Comparison of ENCODE assay signal across 1 cellular context in the genomic region with DNA sequence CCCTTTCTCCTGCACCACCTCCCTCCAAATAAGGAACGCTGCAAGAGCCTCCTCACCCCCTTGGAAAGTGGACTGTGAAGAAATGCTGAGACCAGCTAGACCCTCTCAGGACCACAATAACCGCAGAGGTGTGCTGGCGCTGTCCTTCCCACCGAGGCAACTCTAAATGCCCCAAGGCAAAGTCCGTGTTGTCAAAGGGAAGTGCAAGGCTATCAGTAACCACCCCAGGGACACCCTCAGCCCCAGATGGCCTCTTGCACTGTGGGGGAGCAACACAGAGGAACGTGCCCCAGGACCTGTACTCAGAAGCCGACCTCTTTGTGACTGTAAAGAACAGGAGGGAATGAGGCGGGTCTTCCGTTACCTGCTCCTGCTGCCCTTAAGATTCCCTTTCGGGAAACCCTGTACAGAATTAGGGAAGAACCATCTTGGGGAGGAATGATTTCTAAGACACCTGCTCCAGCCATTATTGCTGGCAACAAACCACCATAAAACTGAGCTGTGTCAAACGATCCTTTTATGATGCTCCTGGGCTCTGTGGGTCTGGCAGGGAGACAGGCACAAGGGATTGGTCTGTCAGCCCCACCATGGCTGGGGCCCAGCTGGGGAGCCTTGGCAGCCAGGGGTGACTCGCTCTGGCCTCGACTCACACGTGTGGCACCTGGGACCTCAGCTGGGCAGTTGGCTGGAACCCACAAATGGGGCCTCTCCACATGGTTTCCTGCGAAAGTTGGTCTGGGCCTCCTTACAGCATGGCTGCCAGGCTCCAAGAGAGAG.
TF ChIP-seq lines count a peak whose summit lies in the region.

No MANE protein-coding gene starts in this region.

TF ChIP-seq in HepG2, 621 proteins besides CTCF, POLR2A, EP300 and RAD21 (continued from another document and continues in another):
- TF ChIP-seq CREM (IDR thresholded peaks at IDR 0.05), result peak; percentile 70; the same call in 1 of the 2 replicates
- TF ChIP-seq CREM (CRISPR knock-in tag; IDR thresholded peaks at IDR 0.05), result no peak
- no peak for TF ChIP-seq TBX3 (IDR thresholded peaks at IDR 0.05; ENCODE audit: borderline replicate concordance)
- peak; percentile 84; the same call in 1 of the 2 replicates for TF ChIP-seq ZNF136 (CRISPR knock-in tag; IDR thresholded peaks at IDR 0.05; ENCODE audit: low read depth)
- TF ChIP-seq, protein P1, sequence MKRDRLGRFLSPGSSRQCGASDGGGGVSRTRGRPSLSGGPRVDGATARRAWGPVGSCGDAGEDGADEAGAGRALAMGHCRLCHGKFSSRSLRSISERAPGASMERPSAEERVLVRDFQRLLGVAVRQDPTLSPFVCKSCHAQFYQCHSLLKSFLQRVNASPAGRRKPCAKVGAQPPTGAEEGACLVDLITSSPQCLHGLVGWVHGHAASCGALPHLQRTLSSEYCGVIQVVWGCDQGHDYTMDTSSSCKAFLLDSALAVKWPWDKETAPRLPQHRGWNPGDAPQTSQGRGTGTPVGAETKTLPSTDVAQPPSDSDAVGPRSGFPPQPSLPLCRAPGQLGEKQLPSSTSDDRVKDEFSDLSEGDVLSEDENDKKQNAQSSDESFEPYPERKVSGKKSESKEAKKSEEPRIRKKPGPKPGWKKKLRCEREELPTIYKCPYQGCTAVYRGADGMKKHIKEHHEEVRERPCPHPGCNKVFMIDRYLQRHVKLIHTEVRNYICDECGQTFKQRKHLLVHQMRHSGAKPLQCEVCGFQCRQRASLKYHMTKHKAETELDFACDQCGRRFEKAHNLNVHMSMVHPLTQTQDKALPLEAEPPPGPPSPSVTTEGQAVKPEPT (CRISPR knock-in tag; IDR thresholded peaks at IDR 0.05; ENCODE audit: low read depth), result no peak
- no peak for TF ChIP-seq MED13 (CRISPR knock-in tag; IDR thresholded peaks at IDR 0.05)
- peak; percentile 57 for TF ChIP-seq NR2F6 (IDR thresholded peaks at IDR 0.05)
- TF ChIP-seq NR2F6 (CRISPR knock-in tag; IDR thresholded peaks at IDR 0.05), result peak; percentile 89
- no peak for TF ChIP-seq NFKBIZ (CRISPR knock-in tag; IDR thresholded peaks at IDR 0.05)
- no peak for TF ChIP-seq ZNF619 (CRISPR knock-in tag; IDR thresholded peaks at IDR 0.05)
- no peak for TF ChIP-seq GABPA (IDR thresholded peaks at IDR 0.05; ENCODE audit: low read depth, low read length)
- TF ChIP-seq GABPA (CRISPR knock-in tag; IDR thresholded peaks at IDR 0.05; ENCODE audit: low read depth), result peak; percentile 50
- TF ChIP-seq NCOA2 (CRISPR knock-in tag; IDR thresholded peaks at IDR 0.05), result peak; percentile 61; the same call in 1 of the 2 replicates
- 0 out of 2 replicates have a peak, but pooled peaks have one; percentile 9 for TF ChIP-seq NFYB (CRISPR knock-in tag; IDR thresholded peaks at IDR 0.05)
- TF ChIP-seq, protein P2, sequence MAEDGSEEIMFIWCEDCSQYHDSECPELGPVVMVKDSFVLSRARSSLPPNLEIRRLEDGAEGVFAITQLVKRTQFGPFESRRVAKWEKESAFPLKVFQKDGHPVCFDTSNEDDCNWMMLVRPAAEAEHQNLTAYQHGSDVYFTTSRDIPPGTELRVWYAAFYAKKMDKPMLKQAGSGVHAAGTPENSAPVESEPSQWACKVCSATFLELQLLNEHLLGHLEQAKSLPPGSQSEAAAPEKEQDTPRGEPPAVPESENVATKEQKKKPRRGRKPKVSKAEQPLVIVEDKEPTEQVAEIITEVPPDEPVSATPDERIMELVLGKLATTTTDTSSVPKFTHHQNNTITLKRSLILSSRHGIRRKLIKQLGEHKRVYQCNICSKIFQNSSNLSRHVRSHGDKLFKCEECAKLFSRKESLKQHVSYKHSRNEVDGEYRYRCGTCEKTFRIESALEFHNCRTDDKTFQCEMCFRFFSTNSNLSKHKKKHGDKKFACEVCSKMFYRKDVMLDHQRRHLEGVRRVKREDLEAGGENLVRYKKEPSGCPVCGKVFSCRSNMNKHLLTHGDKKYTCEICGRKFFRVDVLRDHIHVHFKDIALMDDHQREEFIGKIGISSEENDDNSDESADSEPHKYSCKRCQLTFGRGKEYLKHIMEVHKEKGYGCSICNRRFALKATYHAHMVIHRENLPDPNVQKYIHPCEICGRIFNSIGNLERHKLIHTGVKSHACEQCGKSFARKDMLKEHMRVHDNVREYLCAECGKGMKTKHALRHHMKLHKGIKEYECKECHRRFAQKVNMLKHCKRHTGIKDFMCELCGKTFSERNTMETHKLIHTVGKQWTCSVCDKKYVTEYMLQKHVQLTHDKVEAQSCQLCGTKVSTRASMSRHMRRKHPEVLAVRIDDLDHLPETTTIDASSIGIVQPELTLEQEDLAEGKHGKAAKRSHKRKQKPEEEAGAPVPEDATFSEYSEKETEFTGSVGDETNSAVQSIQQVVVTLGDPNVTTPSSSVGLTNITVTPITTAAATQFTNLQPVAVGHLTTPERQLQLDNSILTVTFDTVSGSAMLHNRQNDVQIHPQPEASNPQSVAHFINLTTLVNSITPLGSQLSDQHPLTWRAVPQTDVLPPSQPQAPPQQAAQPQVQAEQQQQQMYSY (CRISPR knock-in tag; IDR thresholded peaks at IDR 0.05), result no peak
- no peak for TF ChIP-seq ZNF460 (CRISPR knock-in tag; IDR thresholded peaks at IDR 0.05; ENCODE audit: borderline replicate concordance)
- no peak for TF ChIP-seq ZNF101 (CRISPR knock-in tag; IDR thresholded peaks at IDR 0.05; ENCODE audit: borderline replicate concordance, low read depth)
- TF ChIP-seq, protein P3, sequence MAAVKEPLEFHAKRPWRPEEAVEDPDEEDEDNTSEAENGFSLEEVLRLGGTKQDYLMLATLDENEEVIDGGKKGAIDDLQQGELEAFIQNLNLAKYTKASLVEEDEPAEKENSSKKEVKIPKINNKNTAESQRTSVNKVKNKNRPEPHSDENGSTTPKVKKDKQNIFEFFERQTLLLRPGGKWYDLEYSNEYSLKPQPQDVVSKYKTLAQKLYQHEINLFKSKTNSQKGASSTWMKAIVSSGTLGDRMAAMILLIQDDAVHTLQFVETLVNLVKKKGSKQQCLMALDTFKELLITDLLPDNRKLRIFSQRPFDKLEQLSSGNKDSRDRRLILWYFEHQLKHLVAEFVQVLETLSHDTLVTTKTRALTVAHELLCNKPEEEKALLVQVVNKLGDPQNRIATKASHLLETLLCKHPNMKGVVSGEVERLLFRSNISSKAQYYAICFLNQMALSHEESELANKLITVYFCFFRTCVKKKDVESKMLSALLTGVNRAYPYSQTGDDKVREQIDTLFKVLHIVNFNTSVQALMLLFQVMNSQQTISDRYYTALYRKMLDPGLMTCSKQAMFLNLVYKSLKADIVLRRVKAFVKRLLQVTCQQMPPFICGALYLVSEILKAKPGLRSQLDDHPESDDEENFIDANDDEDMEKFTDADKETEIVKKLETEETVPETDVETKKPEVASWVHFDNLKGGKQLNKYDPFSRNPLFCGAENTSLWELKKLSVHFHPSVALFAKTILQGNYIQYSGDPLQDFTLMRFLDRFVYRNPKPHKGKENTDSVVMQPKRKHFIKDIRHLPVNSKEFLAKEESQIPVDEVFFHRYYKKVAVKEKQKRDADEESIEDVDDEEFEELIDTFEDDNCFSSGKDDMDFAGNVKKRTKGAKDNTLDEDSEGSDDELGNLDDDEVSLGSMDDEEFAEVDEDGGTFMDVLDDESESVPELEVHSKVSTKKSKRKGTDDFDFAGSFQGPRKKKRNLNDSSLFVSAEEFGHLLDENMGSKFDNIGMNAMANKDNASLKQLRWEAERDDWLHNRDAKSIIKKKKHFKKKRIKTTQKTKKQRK (IDR thresholded peaks at IDR 0.05; ENCODE audit: low read length), result no peak
- TF ChIP-seq, protein P4, sequence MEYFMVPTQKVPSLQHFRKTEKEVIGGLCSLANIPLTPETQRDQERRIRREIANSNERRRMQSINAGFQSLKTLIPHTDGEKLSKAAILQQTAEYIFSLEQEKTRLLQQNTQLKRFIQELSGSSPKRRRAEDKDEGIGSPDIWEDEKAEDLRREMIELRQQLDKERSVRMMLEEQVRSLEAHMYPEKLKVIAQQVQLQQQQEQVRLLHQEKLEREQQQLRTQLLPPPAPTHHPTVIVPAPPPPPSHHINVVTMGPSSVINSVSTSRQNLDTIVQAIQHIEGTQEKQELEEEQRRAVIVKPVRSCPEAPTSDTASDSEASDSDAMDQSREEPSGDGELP (IDR thresholded peaks at IDR 0.05; ENCODE audit: borderline replicate concordance, low read depth), result peak; percentile 53; the same call in 1 of the 2 replicates
- 0 out of 2 replicates have a peak, but pooled peaks have one; percentile 22 for TF ChIP-seq ZNF772 (CRISPR knock-in tag; IDR thresholded peaks at IDR 0.05)
- peak; percentile 43; the same call in 1 of the 2 replicates for TF ChIP-seq MIXL1 (CRISPR knock-in tag; IDR thresholded peaks at IDR 0.05)
- no peak for TF ChIP-seq HOXA7 (CRISPR knock-in tag; IDR thresholded peaks at IDR 0.05)
- no peak for TF ChIP-seq GZF1 (CRISPR knock-in tag; IDR thresholded peaks at IDR 0.05)
- TF ChIP-seq, protein P5, sequence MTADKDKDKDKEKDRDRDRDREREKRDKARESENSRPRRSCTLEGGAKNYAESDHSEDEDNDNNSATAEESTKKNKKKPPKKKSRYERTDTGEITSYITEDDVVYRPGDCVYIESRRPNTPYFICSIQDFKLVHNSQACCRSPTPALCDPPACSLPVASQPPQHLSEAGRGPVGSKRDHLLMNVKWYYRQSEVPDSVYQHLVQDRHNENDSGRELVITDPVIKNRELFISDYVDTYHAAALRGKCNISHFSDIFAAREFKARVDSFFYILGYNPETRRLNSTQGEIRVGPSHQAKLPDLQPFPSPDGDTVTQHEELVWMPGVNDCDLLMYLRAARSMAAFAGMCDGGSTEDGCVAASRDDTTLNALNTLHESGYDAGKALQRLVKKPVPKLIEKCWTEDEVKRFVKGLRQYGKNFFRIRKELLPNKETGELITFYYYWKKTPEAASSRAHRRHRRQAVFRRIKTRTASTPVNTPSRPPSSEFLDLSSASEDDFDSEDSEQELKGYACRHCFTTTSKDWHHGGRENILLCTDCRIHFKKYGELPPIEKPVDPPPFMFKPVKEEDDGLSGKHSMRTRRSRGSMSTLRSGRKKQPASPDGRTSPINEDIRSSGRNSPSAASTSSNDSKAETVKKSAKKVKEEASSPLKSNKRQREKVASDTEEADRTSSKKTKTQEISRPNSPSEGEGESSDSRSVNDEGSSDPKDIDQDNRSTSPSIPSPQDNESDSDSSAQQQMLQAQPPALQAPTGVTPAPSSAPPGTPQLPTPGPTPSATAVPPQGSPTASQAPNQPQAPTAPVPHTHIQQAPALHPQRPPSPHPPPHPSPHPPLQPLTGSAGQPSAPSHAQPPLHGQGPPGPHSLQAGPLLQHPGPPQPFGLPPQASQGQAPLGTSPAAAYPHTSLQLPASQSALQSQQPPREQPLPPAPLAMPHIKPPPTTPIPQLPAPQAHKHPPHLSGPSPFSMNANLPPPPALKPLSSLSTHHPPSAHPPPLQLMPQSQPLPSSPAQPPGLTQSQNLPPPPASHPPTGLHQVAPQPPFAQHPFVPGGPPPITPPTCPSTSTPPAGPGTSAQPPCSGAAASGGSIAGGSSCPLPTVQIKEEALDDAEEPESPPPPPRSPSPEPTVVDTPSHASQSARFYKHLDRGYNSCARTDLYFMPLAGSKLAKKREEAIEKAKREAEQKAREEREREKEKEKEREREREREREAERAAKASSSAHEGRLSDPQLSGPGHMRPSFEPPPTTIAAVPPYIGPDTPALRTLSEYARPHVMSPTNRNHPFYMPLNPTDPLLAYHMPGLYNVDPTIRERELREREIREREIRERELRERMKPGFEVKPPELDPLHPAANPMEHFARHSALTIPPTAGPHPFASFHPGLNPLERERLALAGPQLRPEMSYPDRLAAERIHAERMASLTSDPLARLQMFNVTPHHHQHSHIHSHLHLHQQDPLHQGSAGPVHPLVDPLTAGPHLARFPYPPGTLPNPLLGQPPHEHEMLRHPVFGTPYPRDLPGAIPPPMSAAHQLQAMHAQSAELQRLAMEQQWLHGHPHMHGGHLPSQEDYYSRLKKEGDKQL (CRISPR knock-in tag; IDR thresholded peaks at IDR 0.05; ENCODE audit: low read depth), result 0 out of 2 replicates have a peak, but pooled peaks have one; percentile 62
- no peak for TF ChIP-seq ZMAT3 (CRISPR knock-in tag; conservative IDR thresholded peaks at IDR 0.05)
- TF ChIP-seq SSRP1 (CRISPR knock-in tag; IDR thresholded peaks at IDR 0.05), result no peak
- TF ChIP-seq DR1 (CRISPR knock-in tag; IDR thresholded peaks at IDR 0.05), result no peak
- TF ChIP-seq AGO1 (IDR thresholded peaks at IDR 0.05; ENCODE audit: low read depth, low read length, poor library complexity, severe bottlenecking), result no peak
- TF ChIP-seq, protein P6, sequence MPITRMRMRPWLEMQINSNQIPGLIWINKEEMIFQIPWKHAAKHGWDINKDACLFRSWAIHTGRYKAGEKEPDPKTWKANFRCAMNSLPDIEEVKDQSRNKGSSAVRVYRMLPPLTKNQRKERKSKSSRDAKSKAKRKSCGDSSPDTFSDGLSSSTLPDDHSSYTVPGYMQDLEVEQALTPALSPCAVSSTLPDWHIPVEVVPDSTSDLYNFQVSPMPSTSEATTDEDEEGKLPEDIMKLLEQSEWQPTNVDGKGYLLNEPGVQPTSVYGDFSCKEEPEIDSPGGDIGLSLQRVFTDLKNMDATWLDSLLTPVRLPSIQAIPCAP (CRISPR knock-in tag; IDR thresholded peaks at IDR 0.05; ENCODE audit: low read depth), result no peak
- TF ChIP-seq ATF7-NPFF (CRISPR knock-in tag; IDR thresholded peaks at IDR 0.05; ENCODE audit: low read depth), result no peak
- TF ChIP-seq CHCHD3 (CRISPR knock-in tag; IDR thresholded peaks at IDR 0.05), result no peak
- TF ChIP-seq ZKSCAN1 (IDR thresholded peaks at IDR 0.05; ENCODE audit: low read length), result no peak
- TF ChIP-seq ARNT2 (CRISPR knock-in tag; IDR thresholded peaks at IDR 0.05; ENCODE audit: low read depth), result peak; percentile 69; the same call in 1 of the 2 replicates
- TF ChIP-seq EEA1 (CRISPR knock-in tag; IDR thresholded peaks at IDR 0.05; ENCODE audit: borderline replicate concordance), result no peak
- TF ChIP-seq, protein P7, sequence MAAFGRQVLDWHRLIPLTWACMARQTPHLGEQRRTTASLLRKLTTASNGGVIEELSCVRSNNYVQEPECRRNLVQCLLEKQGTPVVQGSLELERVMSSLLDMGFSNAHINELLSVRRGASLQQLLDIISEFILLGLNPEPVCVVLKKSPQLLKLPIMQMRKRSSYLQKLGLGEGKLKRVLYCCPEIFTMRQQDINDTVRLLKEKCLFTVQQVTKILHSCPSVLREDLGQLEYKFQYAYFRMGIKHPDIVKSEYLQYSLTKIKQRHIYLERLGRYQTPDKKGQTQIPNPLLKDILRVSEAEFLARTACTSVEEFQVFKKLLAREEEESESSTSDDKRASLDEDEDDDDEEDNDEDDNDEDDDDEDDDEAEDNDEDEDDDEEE (CRISPR knock-in tag; IDR thresholded peaks at IDR 0.05), result 0 out of 2 replicates have a peak, but pooled peaks have one; percentile 55
- TF ChIP-seq SALL1 (CRISPR knock-in tag; IDR thresholded peaks at IDR 0.05), result peak; percentile 95
- TF ChIP-seq, protein P8, sequence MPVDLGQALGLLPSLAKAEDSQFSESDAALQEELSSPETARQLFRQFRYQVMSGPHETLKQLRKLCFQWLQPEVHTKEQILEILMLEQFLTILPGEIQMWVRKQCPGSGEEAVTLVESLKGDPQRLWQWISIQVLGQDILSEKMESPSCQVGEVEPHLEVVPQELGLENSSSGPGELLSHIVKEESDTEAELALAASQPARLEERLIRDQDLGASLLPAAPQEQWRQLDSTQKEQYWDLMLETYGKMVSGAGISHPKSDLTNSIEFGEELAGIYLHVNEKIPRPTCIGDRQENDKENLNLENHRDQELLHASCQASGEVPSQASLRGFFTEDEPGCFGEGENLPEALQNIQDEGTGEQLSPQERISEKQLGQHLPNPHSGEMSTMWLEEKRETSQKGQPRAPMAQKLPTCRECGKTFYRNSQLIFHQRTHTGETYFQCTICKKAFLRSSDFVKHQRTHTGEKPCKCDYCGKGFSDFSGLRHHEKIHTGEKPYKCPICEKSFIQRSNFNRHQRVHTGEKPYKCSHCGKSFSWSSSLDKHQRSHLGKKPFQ (CRISPR knock-in tag; IDR thresholded peaks at IDR 0.05; ENCODE audit: insufficient replicate concordance), result peak; percentile 80
- TF ChIP-seq SMARCE1 (IDR thresholded peaks at IDR 0.05; ENCODE audit: borderline replicate concordance), result no peak
- TF ChIP-seq SNAI1 (CRISPR knock-in tag; IDR thresholded peaks at IDR 0.05; ENCODE audit: borderline replicate concordance), result peak; percentile 68
